ENCODE assay signal across 8 cellular contexts in the genomic region with DNA sequence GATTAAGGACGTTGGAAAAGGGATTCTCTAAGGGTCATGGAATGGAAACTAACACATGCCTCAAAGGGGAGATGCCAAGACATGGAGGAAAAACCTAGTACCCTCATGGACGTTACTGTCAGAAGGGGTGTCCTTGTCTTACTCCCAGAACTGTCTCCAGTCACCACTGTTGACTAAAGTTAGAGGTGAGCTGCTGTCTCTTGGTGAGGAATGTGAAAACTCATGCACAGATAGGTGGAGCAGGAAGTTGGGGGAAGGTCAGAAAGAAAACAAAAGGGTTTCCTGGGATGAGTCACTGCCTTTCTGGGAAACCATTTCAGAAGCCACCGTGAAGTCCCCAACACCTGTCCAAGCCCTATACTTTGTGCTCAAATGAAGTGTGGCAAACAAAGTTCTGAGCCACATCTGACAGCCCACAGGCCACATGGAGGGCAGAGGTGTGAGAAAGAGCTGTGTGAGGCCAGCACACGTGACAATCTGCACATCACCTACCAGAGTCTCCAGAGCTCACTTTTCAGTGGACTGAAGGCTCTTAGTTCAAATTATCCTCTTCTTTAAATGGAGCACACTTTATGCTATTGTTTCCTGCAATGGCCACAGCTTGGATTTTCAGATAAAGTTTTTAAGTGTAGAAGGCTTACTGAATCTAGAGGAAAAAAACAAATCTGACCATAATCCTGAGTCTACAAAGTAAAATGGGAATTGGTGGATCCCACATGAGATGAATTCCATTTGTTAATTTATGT.
A peak's percentile ranks its signal among the peaks of the same experiment; 100 is the strongest.
DNase-seq lines count a peak whose midpoint lies in the region; ATAC-seq lines count a peak whose summit lies in the region.

No MANE protein-coding gene starts in this region.

- ATAC-seq in GM18867 (IDR thresholded peaks at IDR 0.05; ENCODE audit: unreplicated experiment) (peak; percentile 96), HG02938 (IDR thresholded peaks at IDR 0.05; ENCODE audit: unreplicated experiment) (peak; percentile 80)

- DNase-seq in T-helper 1 cell (peak; percentile 10 to 97 (median 31)), NCI-H524 treated with DMSO at 0.1 percent for 48 hours (lab: John Stamatoyannopoulos, UW) (no peak), NCI-H2081 (lab: John Stamatoyannopoulos, UW) (no peak), NCI-H1417 treated with DMSO at 0.1 percent for 48 hours (lab: John Stamatoyannopoulos, UW) (no peak)
- DNase-seq in central memory CD4-positive, alpha-beta T cell = peak; percentile 69
- DNase-seq in stimulated activated CD4-positive, alpha-beta T cell treated with anti-CD3 and anti-CD28 coated beads, TNF-alpha, amount 100 ng/mL, for 48 hours (ENCODE audit: low read depth in 3 of 3) = peak; percentile 50 to 66 (median 58)

Comparison
In these comparisons a context has a peak if more than half of its experiments do, and no peak if none do; other contexts are left out.
1. DNase-seq: peak in T-helper 1 cell (5 of 5), central memory CD4-positive, alpha-beta T cell (single experiment) and stimulated activated CD4-positive, alpha-beta T cell treated with anti-CD3 and anti-CD28 coated beads, TNF-alpha, amount 100 ng/mL, for 48 hours (3 of 3); none in NCI-H524 treated with DMSO at 0.1 percent for 48 hours (single experiment), NCI-H2081 (0 of 2) and NCI-H1417 treated with DMSO at 0.1 percent for 48 hours (single experiment).